8 cellular contexts compared by ENCODE assay signal in the genomic region with DNA sequence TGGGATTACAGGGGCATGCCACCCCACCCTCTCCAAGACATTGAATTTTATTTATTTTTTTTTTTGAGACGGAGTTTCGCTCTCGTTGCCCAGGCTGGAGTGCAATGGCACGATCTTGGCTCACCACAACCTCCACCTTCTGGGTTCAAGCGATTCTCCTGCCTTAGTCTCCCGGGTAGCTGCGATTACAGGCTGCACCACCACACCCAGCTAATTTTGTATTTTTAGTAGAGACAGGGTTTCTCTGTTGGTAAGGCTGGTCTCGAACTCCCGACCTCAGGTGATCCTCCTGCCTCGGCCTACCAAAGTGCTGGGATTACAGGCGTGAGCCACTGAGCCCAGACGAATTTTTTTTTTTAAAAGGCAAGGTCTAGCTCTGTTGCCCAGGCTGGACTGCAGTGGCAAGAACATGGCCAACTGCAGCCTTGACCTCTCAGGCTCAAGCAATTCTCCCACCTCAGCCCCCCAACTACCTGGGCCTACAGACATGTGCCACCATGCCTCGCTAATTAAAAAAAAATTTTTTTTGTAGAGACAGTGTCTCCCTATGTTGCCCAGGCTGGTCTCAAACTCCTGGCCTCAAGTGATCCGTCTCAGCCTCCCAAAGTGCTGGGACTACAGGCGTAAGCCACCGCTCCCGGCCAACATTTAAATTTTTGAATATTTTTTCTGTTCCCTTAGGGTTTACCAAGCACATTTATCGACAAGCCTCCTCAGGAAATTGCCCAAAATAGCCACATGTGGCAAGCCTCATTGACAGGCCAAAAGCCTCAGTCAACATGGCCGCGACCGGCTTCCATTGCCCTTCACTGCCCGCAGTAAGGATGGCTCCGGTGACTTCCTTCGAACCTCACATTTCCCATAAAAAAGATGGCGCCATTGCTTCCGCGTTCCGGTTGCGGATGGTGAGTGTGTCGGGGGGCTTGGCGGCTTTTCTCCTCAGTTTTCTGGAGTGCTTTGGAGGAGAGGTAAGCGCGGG. TPM values are rescaled to one million over a fixed set of nuclear protein-coding genes. Genes with fewer than 3 reads are reported as not detected.
DNase-seq lines count a peak whose midpoint lies in the region; ATAC-seq and TF ChIP-seq lines count a peak whose summit lies in the region.

A gene with protein sequence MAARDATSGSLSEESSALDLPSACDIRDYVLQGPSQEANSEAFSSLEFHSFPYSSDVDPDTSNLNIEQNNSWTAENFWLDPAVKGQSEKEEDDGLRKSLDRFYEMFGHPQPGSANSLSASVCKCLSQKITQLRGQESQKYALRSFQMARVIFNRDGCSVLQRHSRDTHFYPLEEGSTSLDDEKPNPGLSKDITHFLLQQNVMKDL (plus strand): TSS at position 890 of the 979 bp plus-strand sequence. CDS start 22,465 bp downstream, outside the sequence.

- TF ChIP-seq CTCF in AG04449 (IDR thresholded peaks at IDR 0.05; ENCODE audit: insufficient read depth, low read length, missing control alignments) (no peak), WTC11 (IDR thresholded peaks at IDR 0.05) (no peak), cardiac fibroblast (IDR thresholded peaks at IDR 0.05; ENCODE audit: low read depth, low read length) (no peak)

- H3K4me3 Mint-ChIP-seq in WTC11 = peak within 1 kb of the TSS; percentile 82

- H3K36me3 Mint-ChIP-seq in WTC11 = peaks cover 3% of the 10 kb centered on the region; the same call in 1 of the 2 replicates

- POLR2A ChIA-PET in AG04449 (lab: Yijun Ruan, JAX) = no interaction called here
- POLR2A ChIA-PET in WTC11 (lab: Charles Lee) = no interaction called here

- peak within 1 kb of the TSS; percentile 93 for H3K27ac Mint-ChIP-seq in WTC11

- H3K4me1 Mint-ChIP-seq in WTC11 = peaks cover 16% of the 10 kb centered on the region

- DNase-seq in AG04449 (ENCODE audit: low read depth, low spot score) = peak; percentile 24
- peak; percentile 94 for DNase-seq in NCI-H2227 treated with DMSO at 0.1 percent for 48 hours (lab: John Stamatoyannopoulos, UW)
- peak; percentile 79 for DNase-seq in WTC11 (ENCODE audit: low spot score)
- peak; percentile 90 to 93 for DNase-seq in cardiac fibroblast (ENCODE audit: low read depth in 2 of 2)
- peak; percentile 88 for DNase-seq in iris pigment epithelial cell (ENCODE audit: low read depth)
- peak; percentile 69 to 71 for DNase-seq in stimulated activated CD4-positive, alpha-beta T cell treated with anti-CD3 and anti-CD28 coated beads, Interleukin-12 subunit alpha, Interleukin-12 subunit beta, amount 100 ng/mL, for 24 hours (ENCODE audit: low read depth in 2 of 2)

- peaks cover 4% of the 10 kb centered on the region; the same call in 1 of the 2 replicates for H3K27me3 Mint-ChIP-seq in WTC11 (ENCODE audit: low read depth)

- H3K9me3 Mint-ChIP-seq in WTC11 = peaks cover 4% of the 10 kb centered on the region; the same call in 1 of the 2 replicates

- H3K4me3 ChIP-seq in AG04449 (ENCODE audit: low read depth, low read length) = peak within 1 kb of the TSS; percentile 61
- H3K4me3 ChIP-seq in cardiac fibroblast (replicated peaks in 1 of 2; ENCODE audit: low read depth in 2 of 2, low read length in 2 of 2) = peak within 1 kb of the TSS; percentile 44 to 62

- ATAC-seq in GM18873 (IDR thresholded peaks at IDR 0.05; ENCODE audit: low FRiP score, unreplicated experiment) (peak; percentile 75), HG03139 (IDR thresholded peaks at IDR 0.05; ENCODE audit: unreplicated experiment) (peak; percentile 94), WTC11 (peak; percentile 90)

- CTCF ChIA-PET in AG04449 (lab: Yijun Ruan, JAX) (interaction anchor here (0.7 to 1.4 kb wide), 3 partner anchors 37 to 221 kb away, joined by 3 to 4 read pairs (median 4); no protein-coding TSS in a partner anchor), WTC11 (lab: Charles Lee) (interaction anchor here (1.1 to 1.3 kb wide), 2 partner anchors 39 to 193 kb away, joined by 5 to 7 read pairs; no protein-coding TSS in a partner anchor)

TF ChIP-seq in WTC11, 78 proteins besides CTCF, POLR2A, EP300 and RAD21:
- TF ChIP-seq FOXK1 (CRISPR knock-in tag; IDR thresholded peaks at IDR 0.05) (0 out of 2 replicates have a peak, but pooled peaks have one; percentile 61), ZNF396 (CRISPR knock-in tag; IDR thresholded peaks at IDR 0.05; ENCODE audit: borderline replicate concordance) (peak; percentile 54; the same call in 1 of the 2 replicates), SP1 (CRISPR knock-in tag; conservative IDR thresholded peaks at IDR 0.05) (0 out of 2 replicates have a peak, but pooled peaks have one; percentile 63), ZNF671 (CRISPR knock-in tag; IDR thresholded peaks at IDR 0.05) (peak; percentile 66; the same call in 1 of the 2 replicates), ZNF416 (CRISPR knock-in tag; IDR thresholded peaks at IDR 0.05) (no peak), SMAD3 (CRISPR knock-in tag; IDR thresholded peaks at IDR 0.05; ENCODE audit: borderline replicate concordance) (no peak), GABPB1 (CRISPR knock-in tag; IDR thresholded peaks at IDR 0.05) (peak; percentile 57; the same call in 1 of the 2 replicates)
- TF ChIP-seq, protein P1, sequence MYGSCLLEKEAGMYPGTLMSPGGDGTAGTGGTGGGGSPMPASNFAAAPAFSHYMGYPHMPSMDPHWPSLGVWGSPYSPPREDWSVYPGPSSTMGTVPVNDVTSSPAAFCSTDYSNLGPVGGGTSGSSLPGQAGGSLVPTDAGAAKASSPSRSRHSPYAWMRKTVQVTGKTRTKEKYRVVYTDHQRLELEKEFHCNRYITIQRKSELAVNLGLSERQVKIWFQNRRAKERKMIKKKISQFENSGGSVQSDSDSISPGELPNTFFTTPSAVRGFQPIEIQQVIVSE (CRISPR knock-in tag; IDR thresholded peaks at IDR 0.05; ENCODE audit: borderline replicate concordance) = no peak
- TF ChIP-seq, protein P2, sequence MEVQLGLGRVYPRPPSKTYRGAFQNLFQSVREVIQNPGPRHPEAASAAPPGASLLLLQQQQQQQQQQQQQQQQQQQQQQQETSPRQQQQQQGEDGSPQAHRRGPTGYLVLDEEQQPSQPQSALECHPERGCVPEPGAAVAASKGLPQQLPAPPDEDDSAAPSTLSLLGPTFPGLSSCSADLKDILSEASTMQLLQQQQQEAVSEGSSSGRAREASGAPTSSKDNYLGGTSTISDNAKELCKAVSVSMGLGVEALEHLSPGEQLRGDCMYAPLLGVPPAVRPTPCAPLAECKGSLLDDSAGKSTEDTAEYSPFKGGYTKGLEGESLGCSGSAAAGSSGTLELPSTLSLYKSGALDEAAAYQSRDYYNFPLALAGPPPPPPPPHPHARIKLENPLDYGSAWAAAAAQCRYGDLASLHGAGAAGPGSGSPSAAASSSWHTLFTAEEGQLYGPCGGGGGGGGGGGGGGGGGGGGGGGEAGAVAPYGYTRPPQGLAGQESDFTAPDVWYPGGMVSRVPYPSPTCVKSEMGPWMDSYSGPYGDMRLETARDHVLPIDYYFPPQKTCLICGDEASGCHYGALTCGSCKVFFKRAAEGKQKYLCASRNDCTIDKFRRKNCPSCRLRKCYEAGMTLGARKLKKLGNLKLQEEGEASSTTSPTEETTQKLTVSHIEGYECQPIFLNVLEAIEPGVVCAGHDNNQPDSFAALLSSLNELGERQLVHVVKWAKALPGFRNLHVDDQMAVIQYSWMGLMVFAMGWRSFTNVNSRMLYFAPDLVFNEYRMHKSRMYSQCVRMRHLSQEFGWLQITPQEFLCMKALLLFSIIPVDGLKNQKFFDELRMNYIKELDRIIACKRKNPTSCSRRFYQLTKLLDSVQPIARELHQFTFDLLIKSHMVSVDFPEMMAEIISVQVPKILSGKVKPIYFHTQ (CRISPR knock-in tag; IDR thresholded peaks at IDR 0.05) = peak; percentile 41; the same call in 1 of the 2 replicates
- TF ChIP-seq, protein P3, sequence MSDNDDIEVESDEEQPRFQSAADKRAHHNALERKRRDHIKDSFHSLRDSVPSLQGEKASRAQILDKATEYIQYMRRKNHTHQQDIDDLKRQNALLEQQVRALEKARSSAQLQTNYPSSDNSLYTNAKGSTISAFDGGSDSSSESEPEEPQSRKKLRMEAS (CRISPR knock-in tag; IDR thresholded peaks at IDR 0.05) = peak; percentile 56; the same call in 1 of the 2 replicates
- TF ChIP-seq, protein P4, sequence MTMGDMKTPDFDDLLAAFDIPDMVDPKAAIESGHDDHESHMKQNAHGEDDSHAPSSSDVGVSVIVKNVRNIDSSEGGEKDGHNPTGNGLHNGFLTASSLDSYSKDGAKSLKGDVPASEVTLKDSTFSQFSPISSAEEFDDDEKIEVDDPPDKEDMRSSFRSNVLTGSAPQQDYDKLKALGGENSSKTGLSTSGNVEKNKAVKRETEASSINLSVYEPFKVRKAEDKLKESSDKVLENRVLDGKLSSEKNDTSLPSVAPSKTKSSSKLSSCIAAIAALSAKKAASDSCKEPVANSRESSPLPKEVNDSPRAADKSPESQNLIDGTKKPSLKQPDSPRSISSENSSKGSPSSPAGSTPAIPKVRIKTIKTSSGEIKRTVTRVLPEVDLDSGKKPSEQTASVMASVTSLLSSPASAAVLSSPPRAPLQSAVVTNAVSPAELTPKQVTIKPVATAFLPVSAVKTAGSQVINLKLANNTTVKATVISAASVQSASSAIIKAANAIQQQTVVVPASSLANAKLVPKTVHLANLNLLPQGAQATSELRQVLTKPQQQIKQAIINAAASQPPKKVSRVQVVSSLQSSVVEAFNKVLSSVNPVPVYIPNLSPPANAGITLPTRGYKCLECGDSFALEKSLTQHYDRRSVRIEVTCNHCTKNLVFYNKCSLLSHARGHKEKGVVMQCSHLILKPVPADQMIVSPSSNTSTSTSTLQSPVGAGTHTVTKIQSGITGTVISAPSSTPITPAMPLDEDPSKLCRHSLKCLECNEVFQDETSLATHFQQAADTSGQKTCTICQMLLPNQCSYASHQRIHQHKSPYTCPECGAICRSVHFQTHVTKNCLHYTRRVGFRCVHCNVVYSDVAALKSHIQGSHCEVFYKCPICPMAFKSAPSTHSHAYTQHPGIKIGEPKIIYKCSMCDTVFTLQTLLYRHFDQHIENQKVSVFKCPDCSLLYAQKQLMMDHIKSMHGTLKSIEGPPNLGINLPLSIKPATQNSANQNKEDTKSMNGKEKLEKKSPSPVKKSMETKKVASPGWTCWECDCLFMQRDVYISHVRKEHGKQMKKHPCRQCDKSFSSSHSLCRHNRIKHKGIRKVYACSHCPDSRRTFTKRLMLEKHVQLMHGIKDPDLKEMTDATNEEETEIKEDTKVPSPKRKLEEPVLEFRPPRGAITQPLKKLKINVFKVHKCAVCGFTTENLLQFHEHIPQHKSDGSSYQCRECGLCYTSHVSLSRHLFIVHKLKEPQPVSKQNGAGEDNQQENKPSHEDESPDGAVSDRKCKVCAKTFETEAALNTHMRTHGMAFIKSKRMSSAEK (CRISPR knock-in tag; IDR thresholded peaks at IDR 0.05; ENCODE audit: borderline replicate concordance) = 0 out of 2 replicates have a peak, but pooled peaks have one; percentile 15
- TF ChIP-seq, protein P5, sequence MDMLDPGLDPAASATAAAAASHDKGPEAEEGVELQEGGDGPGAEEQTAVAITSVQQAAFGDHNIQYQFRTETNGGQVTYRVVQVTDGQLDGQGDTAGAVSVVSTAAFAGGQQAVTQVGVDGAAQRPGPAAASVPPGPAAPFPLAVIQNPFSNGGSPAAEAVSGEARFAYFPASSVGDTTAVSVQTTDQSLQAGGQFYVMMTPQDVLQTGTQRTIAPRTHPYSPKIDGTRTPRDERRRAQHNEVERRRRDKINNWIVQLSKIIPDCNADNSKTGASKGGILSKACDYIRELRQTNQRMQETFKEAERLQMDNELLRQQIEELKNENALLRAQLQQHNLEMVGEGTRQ (CRISPR knock-in tag; IDR thresholded peaks at IDR 0.05) = no peak

RNA-seq across cellular contexts. Expression of the gene that starts here (rescaled TPM):
- total RNA-seq in WTC11 (2021) = 4.1 to 6.6 TPM (median 4.4 TPM) in 3 replicates

Comparison
In these comparisons a context has a peak if more than half of its experiments do, and no peak if none do; other contexts are left out.
1. Peak in every context shown above with its lines: DNase-seq, ATAC-seq and H3K4me3 ChIP-seq.
2. DNase-seq: peak in every context shown above with its lines; median percentile 94 in NCI-H2227 treated with DMSO at 0.1 percent for 48 hours; 92 in cardiac fibroblast; 88 in iris pigment epithelial cell; 79 in WTC11; 70 in stimulated activated CD4-positive, alpha-beta T cell treated with anti-CD3 and anti-CD28 coated beads, Interleukin-12 subunit alpha, Interleukin-12 subunit beta, amount 100 ng/mL, for 24 hours; 24 in AG04449.